Comparison of ENCODE assay signal across 21 cellular contexts in genomic region chr5:56459978-56460377, GRCh38.
"Had no signal": no experiment of that assay in that cellular context is flagged by ENCODE, and none has a peak within 500 bp of the region (broad histone marks: within the 10 kb centered on the region; RNA-seq: fewer than 3 reads in every experiment).

No MANE protein-coding gene starts in this region.

- H3K27ac Mint-ChIP-seq: activated CD8-positive, alpha-beta T cell treated with anti-CD3 and anti-CD28 coated beads for 36 hours; activated naive CD8-positive, alpha-beta T cell treated with anti-CD3 and anti-CD28 coated beads, Interleukin-2, amount 10 ng/mL, durations not matched to agents 7 days and 5 days; activated T-cell treated with anti-CD3 and anti-CD28 coated beads, Interleukin-2, amount 50 U/mL, for 72 hours had no signal

- H3K4me1 Mint-ChIP-seq: activated naive CD8-positive, alpha-beta T cell treated with anti-CD3 and anti-CD28 coated beads, Interleukin-2, amount 10 ng/mL, durations not matched to agents 7 days and 5 days had no signal

- DNase-seq: activated CD4-positive, alpha-beta T cell treated with anti-CD3 and anti-CD28 coated beads for 4 hours; activated CD8-positive, alpha-beta memory T cell treated with anti-CD3 and anti-CD28 coated beads, Interleukin-2, amount 50 U/mL, for 4 hours; activated CD8-positive, alpha-beta T cell treated with anti-CD3 and anti-CD28 coated beads for 36 hours; activated naive CD4-positive, alpha-beta T cell treated with anti-CD3 and anti-CD28 coated beads, Interleukin-2, amount 50 U/mL, for 16 hours; activated naive CD8-positive, alpha-beta T cell treated with anti-CD3 and anti-CD28 coated beads, Interleukin-2, amount 10 ng/mL, durations not matched to agents 7 days and 5 days; activated T-cell treated with anti-CD3 and anti-CD28 coated beads, Interleukin-2, amount 50 U/mL, for 72 hours; adrenal gland; anterior cingulate cortex; MG63; MV-4-11; NCI-H1436; NCI-H1694 treated with DMSO at 0.1 percent for 48 hours; NCI-H2029 treated with DMSO at 0.1 percent for 48 hours; NCI-H510A treated with DMSO at 0.1 percent for 48 hours; NK-92 treated with Interleukin-12 subunit alpha and Interleukin-12 subunit beta, amount 100 ng/mL, for 24 hours; OCI-M1; SHP77 treated with DMSO at 0.1 percent for 48 hours; T-helper 1 cell; WERI-Rb-1 had no signal

- H3K27ac ChIP-seq: adrenal gland, KMS-11, WERI-Rb-1 had no signal

- H3K27me3 Mint-ChIP-seq: activated CD8-positive, alpha-beta T cell treated with anti-CD3 and anti-CD28 coated beads for 36 hours had no signal

- H3K4me2 ChIP-seq: KMS-11 had no signal

- H3K9ac ChIP-seq: KMS-11 had no signal

- H3K27me3 ChIP-seq: adrenal gland, breast epithelium, MG63 had no signal

- H3K4me3 ChIP-seq: adrenal gland, breast epithelium, MG63 had no signal

- H3K36me3 Mint-ChIP-seq: activated naive CD8-positive, alpha-beta T cell treated with anti-CD3 and anti-CD28 coated beads, Interleukin-2, amount 10 ng/mL, durations not matched to agents 7 days and 5 days had no signal

- H3K4me1 ChIP-seq: breast epithelium had no signal

- ATAC-seq: activated CD8-positive, alpha-beta T cell treated with anti-CD3 and anti-CD28 coated beads for 36 hours; activated T-cell treated with anti-CD3 and anti-CD28 coated beads, Interleukin-2, amount 50 U/mL, for 72 hours had no signal

- H3K4me3 Mint-ChIP-seq: activated CD8-positive, alpha-beta T cell treated with anti-CD3 and anti-CD28 coated beads for 36 hours; activated naive CD8-positive, alpha-beta T cell treated with anti-CD3 and anti-CD28 coated beads, Interleukin-2, amount 10 ng/mL, durations not matched to agents 7 days and 5 days; activated T-cell treated with anti-CD3 and anti-CD28 coated beads, Interleukin-2, amount 50 U/mL, for 72 hours had no signal

- H3K36me3 ChIP-seq: adrenal gland, breast epithelium, MG63, WERI-Rb-1 had no signal

- H3K9me3 ChIP-seq: adrenal gland, breast epithelium, MG63 had no signal

- H3K9me3 Mint-ChIP-seq: activated CD8-positive, alpha-beta T cell treated with anti-CD3 and anti-CD28 coated beads for 36 hours; activated naive CD8-positive, alpha-beta T cell treated with anti-CD3 and anti-CD28 coated beads, Interleukin-2, amount 10 ng/mL, durations not matched to agents 7 days and 5 days; activated T-cell treated with anti-CD3 and anti-CD28 coated beads, Interleukin-2, amount 50 U/mL, for 72 hours had no signal
